Comparison of ENCODE assay signal across 8 cellular contexts in genomic region chr5:115626444-115626823, GRCh38. TPM values are rescaled to one million over a fixed set of nuclear protein-coding genes. Genes with fewer than 3 reads are reported as not detected.
DNase-seq lines count a peak whose midpoint lies in the region; ATAC-seq, FAIRE-seq and TF ChIP-seq lines count a peak whose summit lies in the region.

No MANE protein-coding gene starts in this region.

- DNase-seq in HTR-8/SVneo (ENCODE audit: insufficient read length, low spot score) (peak; percentile 25), mammary epithelial cell (no peak), right lobe of liver (no peak), upper lobe of right lung (no peak), NCI-H446 treated with DMSO at 0.1 percent for 48 hours (lab: John Stamatoyannopoulos, UW) (no peak), SIG-M5 treated with dmso at 0.1 percent for 504 hours (lab: John Stamatoyannopoulos, UW; ENCODE audit: unreplicated experiment) (no peak)

- intact Hi-C loops in mammary epithelial cell (cut with micrococcal nuclease) = no loop called here
- intact Hi-C loops in right lobe of liver (cut with DNase I) = loop anchor here in 1 of 2 donors (10.0 kb wide), 1 partner anchor 208 kb away; no protein-coding TSS in a partner anchor
- intact Hi-C loops in upper lobe of right lung (cut with DNase I) = no loop called here

- peaks cover 41% of the 10 kb centered on the region for H3K36me3 ChIP-seq in DOHH2 (ENCODE audit: control insufficient read depth, low read length)
- H3K36me3 ChIP-seq in mammary epithelial cell (ENCODE audit: insufficient read depth, low read length) = peaks cover 8% of the 10 kb centered on the region
- H3K36me3 ChIP-seq in right lobe of liver = no peaks in the 10 kb centered on the region
- H3K36me3 ChIP-seq in upper lobe of right lung = peaks cover 8% of the 10 kb centered on the region

- BruUV-seq in mammary epithelial cell (replicated peaks; lab: Mats Ljungman, UMichigan) = TSS peak; percentile 51

- H2AFZ ChIP-seq in mammary epithelial cell (ENCODE audit: low read depth, low read length) = peak overlapping the region; percentile 87

- peaks cover 16% of the 10 kb centered on the region; the same call in 1 of the 2 replicates for H4K20me1 ChIP-seq in DOHH2 (ENCODE audit: control insufficient read depth, insufficient read depth, low read depth, low read length)
- no peaks in the 10 kb centered on the region for H4K20me1 ChIP-seq in mammary epithelial cell (ENCODE audit: insufficient read depth, low read length)

- no peaks in the 10 kb centered on the region for H3K9me2 ChIP-seq in DOHH2 (replicated peaks; ENCODE audit: control insufficient read depth, low read length)

- H3K4me2 ChIP-seq in DOHH2 (ENCODE audit: low read length) (peak overlapping the region; percentile 76), mammary epithelial cell (ENCODE audit: insufficient read depth, low read depth, low read length) (peak overlapping the region; percentile 89)

- peak overlapping the region; percentile 52 for H3K27ac ChIP-seq in DOHH2 (ENCODE audit: low read depth, low read length)
- peak overlapping the region; percentile 80 for H3K27ac ChIP-seq in mammary epithelial cell (ENCODE audit: insufficient read depth, low read depth, low read length)
- peak overlapping the region; percentile 65 to 82 (median 81) for H3K27ac ChIP-seq in right lobe of liver
- peak overlapping the region; percentile 96 for H3K27ac ChIP-seq in upper lobe of right lung

- dilution Hi-C loops in mammary epithelial cell (cut with HindIII; ENCODE audit: low sequenced_read_pairs) = no loop called here

- no peaks in the 10 kb centered on the region for H3F3A ChIP-seq in DOHH2 (ENCODE audit: control insufficient read depth, insufficient read depth)

- peaks cover 36% of the 10 kb centered on the region for H3K4me1 ChIP-seq in DOHH2 (ENCODE audit: control insufficient read depth, low read length)
- peaks cover 13% of the 10 kb centered on the region for H3K4me1 ChIP-seq in mammary epithelial cell (ENCODE audit: insufficient read depth, low read length)
- peaks cover 0 to 22% (median 6%) of the 10 kb centered on the region in 4 donors for H3K4me1 ChIP-seq in right lobe of liver
- peaks cover 42% of the 10 kb centered on the region for H3K4me1 ChIP-seq in upper lobe of right lung

- FAIRE-seq in HTR-8/SVneo (lab: Jason Lieb, UNC) = no peak

- H3K27me3 ChIP-seq in DOHH2 (ENCODE audit: control insufficient read depth, low read length) (no peaks in the 10 kb centered on the region), mammary epithelial cell (ENCODE audit: insufficient read depth, low read length) (no peaks in the 10 kb centered on the region), right lobe of liver (no peaks in the 10 kb centered on the region), upper lobe of right lung (no peaks in the 10 kb centered on the region)

- TF ChIP-seq CTCF in DOHH2 (IDR thresholded peaks at IDR 0.05; ENCODE audit: low read depth, low read length, poor library complexity, severe bottlenecking) (no peak), mammary epithelial cell (conservative IDR thresholded peaks at IDR 0.05 in 1 of 2, IDR thresholded peaks at IDR 0.05 in 1 of 2; ENCODE audit: extremely low read depth in 1 of 2, insufficient read depth in 1 of 2, low read depth in 1 of 2, low read length in 2 of 2) (no peak), right lobe of liver (IDR thresholded peaks at IDR 0.05) (no peak), upper lobe of right lung (IDR thresholded peaks at IDR 0.05) (no peak)

- no peak for TF ChIP-seq POLR2A in right lobe of liver (IDR thresholded peaks at IDR 0.05)

- H3K79me2 ChIP-seq in DOHH2 (ENCODE audit: control insufficient read depth, low read length) (peaks cover 49% of the 10 kb centered on the region), mammary epithelial cell (ENCODE audit: insufficient read depth, low read length) (peaks cover 45% of the 10 kb centered on the region)

- ATAC-seq in GM21515 (IDR thresholded peaks at IDR 0.05; ENCODE audit: unreplicated experiment) (peak; percentile 33), right lobe of liver (peak; percentile 26 to 54 (median 44)), upper lobe of right lung (peak; percentile 12)

- H3K4me3 ChIP-seq in DOHH2 (ENCODE audit: low read length) = peak overlapping the region; percentile 97
- peak overlapping the region; percentile 47 to 82 (median 66) for H3K4me3 ChIP-seq in mammary epithelial cell (replicated peaks in 1 of 3; ENCODE audit: insufficient read depth in 1 of 3, low read depth in 2 of 3, low read length in 3 of 3)
- peak overlapping the region; percentile 42 to 90 (median 86) for H3K4me3 ChIP-seq in right lobe of liver
- H3K4me3 ChIP-seq in upper lobe of right lung = peak overlapping the region; percentile 95

- H3K9ac ChIP-seq in mammary epithelial cell (ENCODE audit: insufficient read depth, low read length) = peak overlapping the region; percentile 77

- WGBS in mammary epithelial cell (ENCODE audit: low coverage, missing lambda C conversion rate) = 0% methylated on average over 9 of the region's 9 CpGs
- 0% methylated on average over 9 of the region's 9 CpGs for WGBS in right lobe of liver (ENCODE audit: insufficient coverage, low coverage, low lambda C conversion rate, missing lambda C conversion rate)

- CTCF ChIA-PET in mammary epithelial cell (lab: Charles Lee; ENCODE audit: low non-redundant PET) = no interaction called here

- in situ Hi-C loops in mammary epithelial cell (cut with MboI; ENCODE audit: low sequenced_read_pairs in 2 of 2) = loop anchor here (10.0 kb wide), 3 partner anchors 208 to 448 kb away; partner anchors contain the start of genes AP3S1 (in 1 of the 2) and ATG12 (in 1 of the 2)

- peaks cover 7% of the 10 kb centered on the region; the same call in 1 of the 2 replicates for H3K9me3 ChIP-seq in DOHH2 (ENCODE audit: control insufficient read depth, insufficient read depth, low read length)
- no peaks in the 10 kb centered on the region for H3K9me3 ChIP-seq in mammary epithelial cell (replicated peaks; ENCODE audit: insufficient read depth, low read length)
- no peaks in the 10 kb centered on the region for H3K9me3 ChIP-seq in right lobe of liver
- no peaks in the 10 kb centered on the region for H3K9me3 ChIP-seq in upper lobe of right lung

RNA-seq across cellular contexts. Expression of gene TMED7, which starts 0.6 kb away (rescaled TPM):
- 100 to 1,000 TPM in 1 of 2 donors, 10 to 100 TPM in 1; 95.6 to 132 TPM for total RNA-seq in mammary epithelial cell
- polyA plus RNA-seq in mammary epithelial cell = 43.6 TPM
- 51.4 TPM for polyA minus RNA-seq in mammary epithelial cell
- 100 to 1,000 TPM in 2 of 6 experiments, 10 to 100 TPM in 4; 69.8 to 103 (median 91.7) TPM for total RNA-seq in right lobe of liver
- 93.5 TPM for total RNA-seq in upper lobe of right lung

RNA-seq across cellular contexts. Expression of gene TICAM2, which starts 24.2 kb away (rescaled TPM):
- total RNA-seq in mammary epithelial cell (under 1 TPM; 0.83 to 0.96 TPM), right lobe of liver (1 to 10 TPM in 4 of 6 experiments, under 1 TPM in 2; 0.31 to 2.3 (median 2.1) TPM), upper lobe of right lung (6.9 TPM)
- 0.23 TPM for polyA plus RNA-seq in mammary epithelial cell
- not detected for polyA minus RNA-seq in mammary epithelial cell
